8 cellular contexts compared by ENCODE assay signal in genomic region chrX:41086627-41086932, GRCh38. TPM values are rescaled to one million over a fixed set of nuclear protein-coding genes. Genes with fewer than 3 reads are reported as not detected.
A peak's percentile ranks its signal among the peaks of the same experiment; 100 is the strongest.
DNase-seq lines count a peak whose midpoint lies in the region; ATAC-seq lines count a peak whose summit lies in the region.

No MANE protein-coding gene starts in this region.

- H3K27me3 Mint-ChIP-seq in activated CD4-positive, alpha-beta memory T cell treated with anti-CD3 and anti-CD28 coated beads, Interleukin-2, amount 10 ng/mL, durations not matched to agents 7 days and 5 days, result no peaks in the 10 kb centered on the region
- no peaks in the 10 kb centered on the region for H3K27me3 Mint-ChIP-seq in stimulated activated naive B cell treated with anti-CD40 and anti-IgM and Interleukin-4, amounts not matched to agents 10 μg/mL and 1 μg/mL and 100 μg/mL, for 72 hours

- peak overlapping the region; percentile 82 for H3K4me3 Mint-ChIP-seq in activated CD4-positive, alpha-beta memory T cell treated with anti-CD3 and anti-CD28 coated beads, Interleukin-2, amount 10 ng/mL, durations not matched to agents 7 days and 5 days
- H3K4me3 Mint-ChIP-seq in stimulated activated naive B cell treated with anti-CD40 and anti-IgM and Interleukin-4, amounts not matched to agents 10 μg/mL and 1 μg/mL and 100 μg/mL, for 72 hours, result peak overlapping the region; percentile 96 to 97

- peaks cover 22% of the 10 kb centered on the region for H3K36me3 Mint-ChIP-seq in activated CD4-positive, alpha-beta memory T cell treated with anti-CD3 and anti-CD28 coated beads, Interleukin-2, amount 10 ng/mL, durations not matched to agents 7 days and 5 days (ENCODE audit: low read depth)
- H3K36me3 Mint-ChIP-seq in stimulated activated naive B cell treated with anti-CD40 and anti-IgM and Interleukin-4, amounts not matched to agents 10 μg/mL and 1 μg/mL and 100 μg/mL, for 72 hours, result peaks cover 6 to 21% of the 10 kb centered on the region in 2 donors

- POLR2A ChIA-PET in activated CD4-positive, alpha-beta memory T cell treated with anti-CD3 and anti-CD28 coated beads, Interleukin-2, amount 10 ng/mL, durations not matched to agents 7 days and 5 days (lab: Charles Lee), result interaction anchor here (0.7 to 3.4 kb wide), 10 partner anchors 11 to 441 kb away, joined by 3 to 43 read pairs (median 8); partner anchors contain the start of gene DDX3X

- peaks cover 40% of the 10 kb centered on the region for H3K4me1 Mint-ChIP-seq in activated CD4-positive, alpha-beta memory T cell treated with anti-CD3 and anti-CD28 coated beads, Interleukin-2, amount 10 ng/mL, durations not matched to agents 7 days and 5 days
- peaks cover 11 to 17% of the 10 kb centered on the region in 2 donors for H3K4me1 Mint-ChIP-seq in stimulated activated naive B cell treated with anti-CD40 and anti-IgM and Interleukin-4, amounts not matched to agents 10 μg/mL and 1 μg/mL and 100 μg/mL, for 72 hours

- peak; percentile 58 for DNase-seq in activated CD4-positive, alpha-beta T cell treated with anti-CD3 and anti-CD28 coated beads for 48 hours
- DNase-seq in activated CD4-positive, alpha-beta T cell treated with anti-CD3 and anti-CD28 coated beads, Interleukin-2, amount 50 U/mL, for 1 hour, result no peak
- no peak for DNase-seq in activated CD4-positive, alpha-beta memory T cell treated with anti-CD3 and anti-CD28 coated beads, Interleukin-2, amount 10 ng/mL, durations not matched to agents 7 days and 5 days
- DNase-seq in stimulated activated naive B cell treated with anti-CD40 and anti-IgM and Interleukin-4, amounts not matched to agents 10 μg/mL and 1 μg/mL and 100 μg/mL, for 72 hours, result no peak

- CTCF ChIA-PET in activated CD4-positive, alpha-beta memory T cell treated with anti-CD3 and anti-CD28 coated beads, Interleukin-2, amount 10 ng/mL, durations not matched to agents 7 days and 5 days (lab: Charles Lee), result interaction anchor here (1.3 to 4.8 kb wide), 3 partner anchors 28 to 352 kb away, joined by 3 to 23 read pairs (median 6); partner anchors contain the start of gene MED14

- no peaks in the 10 kb centered on the region for H3K9me3 Mint-ChIP-seq in activated CD4-positive, alpha-beta memory T cell treated with anti-CD3 and anti-CD28 coated beads, Interleukin-2, amount 10 ng/mL, durations not matched to agents 7 days and 5 days
- no peaks in the 10 kb centered on the region for H3K9me3 Mint-ChIP-seq in stimulated activated naive B cell treated with anti-CD40 and anti-IgM and Interleukin-4, amounts not matched to agents 10 μg/mL and 1 μg/mL and 100 μg/mL, for 72 hours

- H3K27ac Mint-ChIP-seq in activated CD4-positive, alpha-beta memory T cell treated with anti-CD3 and anti-CD28 coated beads, Interleukin-2, amount 10 ng/mL, durations not matched to agents 7 days and 5 days, result peak overlapping the region; percentile 84
- H3K27ac Mint-ChIP-seq in stimulated activated naive B cell treated with anti-CD40 and anti-IgM and Interleukin-4, amounts not matched to agents 10 μg/mL and 1 μg/mL and 100 μg/mL, for 72 hours, result peak overlapping the region; percentile 100

- no peak for ATAC-seq in stimulated activated naive B cell treated with anti-CD40 and anti-IgM and Interleukin-4, amounts not matched to agents 10 μg/mL and 1 μg/mL and 100 μg/mL, for 72 hours (replicated peaks)
- no peak for ATAC-seq in GM19397 (IDR thresholded peaks at IDR 0.05; ENCODE audit: unreplicated experiment)
- no peak for ATAC-seq in HG03439 (IDR thresholded peaks at IDR 0.05; ENCODE audit: unreplicated experiment)
- ATAC-seq in HG03159 (IDR thresholded peaks at IDR 0.05; ENCODE audit: unreplicated experiment), result no peak

- H3K4me3 ChIP-seq in iPS-11a (ENCODE audit: low read depth, low read length), result peak overlapping the region; percentile 81

RNA-seq across cellular contexts. Expression of gene USP9X, which starts 1.3 kb away (rescaled TPM):
- 10 to 100 TPM; 43.9 to 45.9 TPM for total RNA-seq in activated CD4-positive, alpha-beta memory T cell treated with anti-CD3 and anti-CD28 coated beads, Interleukin-2, amount 10 ng/mL, durations not matched to agents 7 days and 5 days
